Comparison of ENCODE assay signal across 1 cellular context in the genomic region with DNA sequence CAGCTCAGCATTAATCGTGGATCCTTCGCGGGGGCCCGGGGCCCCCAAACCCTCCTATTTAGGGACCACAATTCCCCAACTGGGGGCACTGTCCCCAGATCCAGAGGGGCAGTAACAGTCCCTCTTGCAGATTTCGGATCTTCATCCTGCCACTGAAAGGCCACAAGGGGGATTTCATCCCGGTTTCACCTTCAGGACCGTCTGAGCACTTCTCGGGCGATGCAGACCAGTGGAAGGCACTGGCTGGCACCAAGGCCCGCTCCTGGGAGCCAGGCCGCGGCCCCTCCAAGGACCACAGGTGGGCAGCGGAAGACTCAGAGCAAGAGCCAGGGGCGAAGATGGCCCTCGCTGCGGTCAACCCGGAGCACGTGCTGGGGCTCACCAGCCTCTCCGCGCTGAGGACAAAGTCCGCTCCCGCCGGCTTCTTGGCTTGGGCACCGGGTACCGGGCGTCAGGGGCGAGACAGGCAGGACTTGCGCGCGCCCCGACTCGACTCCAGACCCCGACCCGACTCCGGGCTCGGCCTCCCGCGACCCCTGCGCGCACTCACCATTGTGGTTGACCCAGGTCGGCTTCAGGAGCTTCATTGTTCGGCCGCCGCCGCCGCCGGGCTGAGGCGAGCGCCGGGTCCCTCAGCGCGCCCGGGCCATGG.
TF ChIP-seq lines count a peak whose summit lies in the region.

No MANE protein-coding gene starts in this region.

TF ChIP-seq in K562, 482 proteins besides CTCF, POLR2A, EP300 and RAD21 (continued from another document and continues in another):
- TF ChIP-seq BCLAF1 (IDR thresholded peaks at IDR 0.05; ENCODE audit: borderline replicate concordance in 1 of 2, control insufficient read depth in 1 of 2, low read depth in 2 of 2, low read length in 1 of 2): no peak
- TF ChIP-seq, protein P1, sequence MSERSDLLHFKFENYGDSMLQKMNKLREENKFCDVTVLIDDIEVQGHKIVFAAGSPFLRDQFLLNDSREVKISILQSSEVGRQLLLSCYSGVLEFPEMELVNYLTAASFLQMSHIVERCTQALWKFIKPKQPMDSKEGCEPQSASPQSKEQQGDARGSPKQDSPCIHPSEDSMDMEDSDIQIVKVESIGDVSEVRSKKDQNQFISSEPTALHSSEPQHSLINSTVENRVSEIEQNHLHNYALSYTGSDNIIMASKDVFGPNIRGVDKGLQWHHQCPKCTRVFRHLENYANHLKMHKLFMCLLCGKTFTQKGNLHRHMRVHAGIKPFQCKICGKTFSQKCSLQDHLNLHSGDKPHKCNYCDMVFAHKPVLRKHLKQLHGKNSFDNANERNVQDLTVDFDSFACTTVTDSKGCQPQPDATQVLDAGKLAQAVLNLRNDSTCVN (CRISPR knock-in tag; IDR thresholded peaks at IDR 0.05): no peak
- TF ChIP-seq RB1 (IDR thresholded peaks at IDR 0.05; ENCODE audit: low read depth): no peak
- TF ChIP-seq ZNF174 (CRISPR knock-in tag; IDR thresholded peaks at IDR 0.05): no peak
- TF ChIP-seq, protein P2, sequence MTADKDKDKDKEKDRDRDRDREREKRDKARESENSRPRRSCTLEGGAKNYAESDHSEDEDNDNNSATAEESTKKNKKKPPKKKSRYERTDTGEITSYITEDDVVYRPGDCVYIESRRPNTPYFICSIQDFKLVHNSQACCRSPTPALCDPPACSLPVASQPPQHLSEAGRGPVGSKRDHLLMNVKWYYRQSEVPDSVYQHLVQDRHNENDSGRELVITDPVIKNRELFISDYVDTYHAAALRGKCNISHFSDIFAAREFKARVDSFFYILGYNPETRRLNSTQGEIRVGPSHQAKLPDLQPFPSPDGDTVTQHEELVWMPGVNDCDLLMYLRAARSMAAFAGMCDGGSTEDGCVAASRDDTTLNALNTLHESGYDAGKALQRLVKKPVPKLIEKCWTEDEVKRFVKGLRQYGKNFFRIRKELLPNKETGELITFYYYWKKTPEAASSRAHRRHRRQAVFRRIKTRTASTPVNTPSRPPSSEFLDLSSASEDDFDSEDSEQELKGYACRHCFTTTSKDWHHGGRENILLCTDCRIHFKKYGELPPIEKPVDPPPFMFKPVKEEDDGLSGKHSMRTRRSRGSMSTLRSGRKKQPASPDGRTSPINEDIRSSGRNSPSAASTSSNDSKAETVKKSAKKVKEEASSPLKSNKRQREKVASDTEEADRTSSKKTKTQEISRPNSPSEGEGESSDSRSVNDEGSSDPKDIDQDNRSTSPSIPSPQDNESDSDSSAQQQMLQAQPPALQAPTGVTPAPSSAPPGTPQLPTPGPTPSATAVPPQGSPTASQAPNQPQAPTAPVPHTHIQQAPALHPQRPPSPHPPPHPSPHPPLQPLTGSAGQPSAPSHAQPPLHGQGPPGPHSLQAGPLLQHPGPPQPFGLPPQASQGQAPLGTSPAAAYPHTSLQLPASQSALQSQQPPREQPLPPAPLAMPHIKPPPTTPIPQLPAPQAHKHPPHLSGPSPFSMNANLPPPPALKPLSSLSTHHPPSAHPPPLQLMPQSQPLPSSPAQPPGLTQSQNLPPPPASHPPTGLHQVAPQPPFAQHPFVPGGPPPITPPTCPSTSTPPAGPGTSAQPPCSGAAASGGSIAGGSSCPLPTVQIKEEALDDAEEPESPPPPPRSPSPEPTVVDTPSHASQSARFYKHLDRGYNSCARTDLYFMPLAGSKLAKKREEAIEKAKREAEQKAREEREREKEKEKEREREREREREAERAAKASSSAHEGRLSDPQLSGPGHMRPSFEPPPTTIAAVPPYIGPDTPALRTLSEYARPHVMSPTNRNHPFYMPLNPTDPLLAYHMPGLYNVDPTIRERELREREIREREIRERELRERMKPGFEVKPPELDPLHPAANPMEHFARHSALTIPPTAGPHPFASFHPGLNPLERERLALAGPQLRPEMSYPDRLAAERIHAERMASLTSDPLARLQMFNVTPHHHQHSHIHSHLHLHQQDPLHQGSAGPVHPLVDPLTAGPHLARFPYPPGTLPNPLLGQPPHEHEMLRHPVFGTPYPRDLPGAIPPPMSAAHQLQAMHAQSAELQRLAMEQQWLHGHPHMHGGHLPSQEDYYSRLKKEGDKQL (CRISPR knock-in tag; IDR thresholded peaks at IDR 0.05; ENCODE audit: borderline replicate concordance): no peak
- TF ChIP-seq FOXA3 (CRISPR knock-in tag; conservative IDR thresholded peaks at IDR 0.05 in 1 of 2, IDR thresholded peaks at IDR 0.05 in 1 of 2): no peak
- TF ChIP-seq CHD1 (IDR thresholded peaks at IDR 0.05; ENCODE audit: low read length): peak; percentile 97
- TF ChIP-seq RFX1 (IDR thresholded peaks at IDR 0.05): no peak
- TF ChIP-seq DMBX1 (CRISPR knock-in tag; IDR thresholded peaks at IDR 0.05; ENCODE audit: borderline replicate concordance): no peak
- no peak for TF ChIP-seq CBX5 (IDR thresholded peaks at IDR 0.05; ENCODE audit: borderline replicate concordance, low read depth)
- TF ChIP-seq ZNF785 (CRISPR knock-in tag; IDR thresholded peaks at IDR 0.05): no peak
- TF ChIP-seq ZNF589 (CRISPR knock-in tag; IDR thresholded peaks at IDR 0.05; ENCODE audit: low read depth): no peak
- no peak for TF ChIP-seq MTA2 (IDR thresholded peaks at IDR 0.05; ENCODE audit: low read depth)
- TF ChIP-seq, protein P3, sequence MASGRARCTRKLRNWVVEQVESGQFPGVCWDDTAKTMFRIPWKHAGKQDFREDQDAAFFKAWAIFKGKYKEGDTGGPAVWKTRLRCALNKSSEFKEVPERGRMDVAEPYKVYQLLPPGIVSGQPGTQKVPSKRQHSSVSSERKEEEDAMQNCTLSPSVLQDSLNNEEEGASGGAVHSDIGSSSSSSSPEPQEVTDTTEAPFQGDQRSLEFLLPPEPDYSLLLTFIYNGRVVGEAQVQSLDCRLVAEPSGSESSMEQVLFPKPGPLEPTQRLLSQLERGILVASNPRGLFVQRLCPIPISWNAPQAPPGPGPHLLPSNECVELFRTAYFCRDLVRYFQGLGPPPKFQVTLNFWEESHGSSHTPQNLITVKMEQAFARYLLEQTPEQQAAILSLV (tag; IDR thresholded peaks at IDR 0.05): peak; percentile 61
- TF ChIP-seq, protein P4, sequence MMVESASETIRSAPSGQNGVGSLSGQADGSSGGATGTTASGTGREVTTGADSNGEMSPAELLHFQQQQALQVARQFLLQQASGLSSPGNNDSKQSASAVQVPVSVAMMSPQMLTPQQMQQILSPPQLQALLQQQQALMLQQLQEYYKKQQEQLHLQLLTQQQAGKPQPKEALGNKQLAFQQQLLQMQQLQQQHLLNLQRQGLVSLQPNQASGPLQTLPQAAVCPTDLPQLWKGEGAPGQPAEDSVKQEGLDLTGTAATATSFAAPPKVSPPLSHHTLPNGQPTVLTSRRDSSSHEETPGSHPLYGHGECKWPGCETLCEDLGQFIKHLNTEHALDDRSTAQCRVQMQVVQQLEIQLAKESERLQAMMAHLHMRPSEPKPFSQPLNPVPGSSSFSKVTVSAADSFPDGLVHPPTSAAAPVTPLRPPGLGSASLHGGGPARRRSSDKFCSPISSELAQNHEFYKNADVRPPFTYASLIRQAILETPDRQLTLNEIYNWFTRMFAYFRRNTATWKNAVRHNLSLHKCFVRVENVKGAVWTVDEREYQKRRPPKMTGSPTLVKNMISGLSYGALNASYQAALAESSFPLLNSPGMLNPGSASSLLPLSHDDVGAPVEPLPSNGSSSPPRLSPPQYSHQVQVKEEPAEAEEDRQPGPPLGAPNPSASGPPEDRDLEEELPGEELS (CRISPR knock-in tag; IDR thresholded peaks at IDR 0.05; ENCODE audit: borderline replicate concordance): no peak
- TF ChIP-seq DIDO1 (tag; IDR thresholded peaks at IDR 0.05; ENCODE audit: low read depth): peak; percentile 46; the same call in 1 of the 2 replicates
- TF ChIP-seq EGR1 (conservative IDR thresholded peaks at IDR 0.05): no peak
- TF ChIP-seq, protein P5, sequence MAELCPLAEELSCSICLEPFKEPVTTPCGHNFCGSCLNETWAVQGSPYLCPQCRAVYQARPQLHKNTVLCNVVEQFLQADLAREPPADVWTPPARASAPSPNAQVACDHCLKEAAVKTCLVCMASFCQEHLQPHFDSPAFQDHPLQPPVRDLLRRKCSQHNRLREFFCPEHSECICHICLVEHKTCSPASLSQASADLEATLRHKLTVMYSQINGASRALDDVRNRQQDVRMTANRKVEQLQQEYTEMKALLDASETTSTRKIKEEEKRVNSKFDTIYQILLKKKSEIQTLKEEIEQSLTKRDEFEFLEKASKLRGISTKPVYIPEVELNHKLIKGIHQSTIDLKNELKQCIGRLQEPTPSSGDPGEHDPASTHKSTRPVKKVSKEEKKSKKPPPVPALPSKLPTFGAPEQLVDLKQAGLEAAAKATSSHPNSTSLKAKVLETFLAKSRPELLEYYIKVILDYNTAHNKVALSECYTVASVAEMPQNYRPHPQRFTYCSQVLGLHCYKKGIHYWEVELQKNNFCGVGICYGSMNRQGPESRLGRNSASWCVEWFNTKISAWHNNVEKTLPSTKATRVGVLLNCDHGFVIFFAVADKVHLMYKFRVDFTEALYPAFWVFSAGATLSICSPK (IDR thresholded peaks at IDR 0.05; ENCODE audit: borderline replicate concordance): no peak
- TF ChIP-seq SRSF3 (IDR thresholded peaks at IDR 0.05; ENCODE audit: insufficient read depth, low read length): no peak; the same call in 1 of the 2 replicates
- no peak for TF ChIP-seq ZBED1 (IDR thresholded peaks at IDR 0.05)
- TF ChIP-seq ZNF217 (CRISPR knock-in tag; IDR thresholded peaks at IDR 0.05): no peak
- no peak for TF ChIP-seq ZNF175 (CRISPR knock-in tag; IDR thresholded peaks at IDR 0.05; ENCODE audit: low read depth)
- TF ChIP-seq TAF1 (IDR thresholded peaks at IDR 0.05; ENCODE audit: control insufficient read depth, extremely low read depth, insufficient read depth, low read length, severe bottlenecking): no peak
- no peak for TF ChIP-seq ZNF696 (CRISPR knock-in tag; conservative IDR thresholded peaks at IDR 0.05)
- peak; percentile 91 for TF ChIP-seq E2F1 (CRISPR knock-in tag; IDR thresholded peaks at IDR 0.05)
- TF ChIP-seq KLF13 (tag; IDR thresholded peaks at IDR 0.05; ENCODE audit: borderline replicate concordance, low read depth): 0 out of 2 replicates have a peak, but pooled peaks have one; percentile 13
- no peak for TF ChIP-seq AFF4 (CRISPR knock-in tag; IDR thresholded peaks at IDR 0.05)
- TF ChIP-seq ZNF76 (CRISPR knock-in tag; IDR thresholded peaks at IDR 0.05; ENCODE audit: borderline replicate concordance): peak; percentile 45; the same call in 1 of the 2 replicates
- TF ChIP-seq SMC3 (conservative IDR thresholded peaks at IDR 0.05; ENCODE audit: insufficient read depth, low read depth, low read length): 0 out of 2 replicates have a peak, but pooled peaks have one; percentile 25
- TF ChIP-seq ZNF212 (CRISPR knock-in tag; IDR thresholded peaks at IDR 0.05): no peak
- no peak for TF ChIP-seq HMBOX1 (IDR thresholded peaks at IDR 0.05)
- TF ChIP-seq NR1H2 (CRISPR knock-in tag; IDR thresholded peaks at IDR 0.05): no peak
- TF ChIP-seq ZNF586 (CRISPR knock-in tag; conservative IDR thresholded peaks at IDR 0.05): peak; percentile 81; the same call in 1 of the 2 replicates
